Comparison of ENCODE assay signal across 1 cellular context in genomic region chr11:118435893-118436624, GRCh38.
TF ChIP-seq lines count a peak whose summit lies in the region.

TSS of gene KMT2A (plus strand) at chr11:118436492. CDS start at chr11:118436513, 21 bp downstream.

TF ChIP-seq in K562, 482 proteins besides CTCF, POLR2A, EP300 and RAD21 (continued from another document and continues in another):
- TF ChIP-seq GTF2E2 (tag; IDR thresholded peaks at IDR 0.05), result peak; percentile 34; the same call in 1 of the 2 replicates
- TF ChIP-seq ETV1 (tag; conservative IDR thresholded peaks at IDR 0.05; ENCODE audit: low read depth), result peak; percentile 96
- TF ChIP-seq ZNF121 (CRISPR knock-in tag; conservative IDR thresholded peaks at IDR 0.05), result no peak
- no peak for TF ChIP-seq ZNF696 (CRISPR knock-in tag; conservative IDR thresholded peaks at IDR 0.05)
- TF ChIP-seq TFAP4 (CRISPR knock-in tag; IDR thresholded peaks at IDR 0.05; ENCODE audit: borderline replicate concordance), result peak; percentile 88
- TF ChIP-seq ZBTB8A (IDR thresholded peaks at IDR 0.05; ENCODE audit: partially characterized antibody), result no peak
- no peak for TF ChIP-seq ZNF3 (CRISPR knock-in tag; IDR thresholded peaks at IDR 0.05)
- peak; percentile 66 for TF ChIP-seq FOSL1 (tag; conservative IDR thresholded peaks at IDR 0.05)
- peak; percentile 74 for TF ChIP-seq LEF1 (IDR thresholded peaks at IDR 0.05)
- TF ChIP-seq DIDO1 (tag; IDR thresholded peaks at IDR 0.05; ENCODE audit: low read depth), result peak; percentile 55
- TF ChIP-seq E2F3 (CRISPR knock-in tag; IDR thresholded peaks at IDR 0.05), result peak; percentile 88
- TF ChIP-seq ZNF584 (CRISPR knock-in tag; IDR thresholded peaks at IDR 0.05; ENCODE audit: low read depth), result peak; percentile 81; the same call in 1 of the 2 replicates
- TF ChIP-seq ZNF217 (CRISPR knock-in tag; IDR thresholded peaks at IDR 0.05), result no peak
- peak in 1 of 2 experiments; percentile 86; a peak in 1 of 4 replicates for TF ChIP-seq KDM4B (IDR thresholded peaks at IDR 0.05; ENCODE audit: borderline replicate concordance in 2 of 2, low read depth in 1 of 2)
- TF ChIP-seq MCM3 (IDR thresholded peaks at IDR 0.05), result no peak
- no peak for TF ChIP-seq ZNF316 (IDR thresholded peaks at IDR 0.05)
- no peak for TF ChIP-seq PREB (CRISPR knock-in tag; IDR thresholded peaks at IDR 0.05)
- no peak for TF ChIP-seq CREB3 (tag; conservative IDR thresholded peaks at IDR 0.05; ENCODE audit: low read depth)
- TF ChIP-seq HMGN3 (IDR thresholded peaks at IDR 0.05; ENCODE audit: borderline replicate concordance, extremely low read depth, insufficient read length, low read depth, low read length), result peak; percentile 100
- TF ChIP-seq ARID2 (IDR thresholded peaks at IDR 0.05), result no peak
- 0 out of 2 replicates have a peak, but pooled peaks have one; percentile 21 for TF ChIP-seq CREB3L1 (IDR thresholded peaks at IDR 0.05; ENCODE audit: borderline replicate concordance, low read depth)
- TF ChIP-seq ZNF609 (CRISPR knock-in tag; IDR thresholded peaks at IDR 0.05; ENCODE audit: borderline replicate concordance), result peak; percentile 75; the same call in 1 of the 2 replicates
- 0 out of 2 replicates have a peak, but pooled peaks have one; percentile 80 for TF ChIP-seq REST (CRISPR knock-in tag; IDR thresholded peaks at IDR 0.05; ENCODE audit: low read depth)
- TF ChIP-seq FOXA3 (CRISPR knock-in tag; conservative IDR thresholded peaks at IDR 0.05 in 1 of 2, IDR thresholded peaks at IDR 0.05 in 1 of 2), result no peak
- no peak for TF ChIP-seq STAT6 (CRISPR knock-in tag; IDR thresholded peaks at IDR 0.05)
- peak; percentile 73; the same call in 1 of the 2 replicates for TF ChIP-seq E4F1 (CRISPR knock-in tag; IDR thresholded peaks at IDR 0.05; ENCODE audit: borderline replicate concordance)
- TF ChIP-seq USF2 (CRISPR knock-in tag; IDR thresholded peaks at IDR 0.05), result no peak
- TF ChIP-seq ZSCAN32 (CRISPR knock-in tag; IDR thresholded peaks at IDR 0.05), result no peak
- TF ChIP-seq GATAD2B (IDR thresholded peaks at IDR 0.05; ENCODE audit: borderline replicate concordance), result peak; percentile 81
- no peak for TF ChIP-seq ZBTB26 (CRISPR knock-in tag; IDR thresholded peaks at IDR 0.05)
- no peak for TF ChIP-seq SMARCA5 (IDR thresholded peaks at IDR 0.05)
- TF ChIP-seq CAMTA2 (CRISPR knock-in tag; conservative IDR thresholded peaks at IDR 0.05), result no peak
- TF ChIP-seq ATF6 (CRISPR knock-in tag; IDR thresholded peaks at IDR 0.05), result no peak
